ENCODE assay signal across 8 cellular contexts in the genomic region with DNA sequence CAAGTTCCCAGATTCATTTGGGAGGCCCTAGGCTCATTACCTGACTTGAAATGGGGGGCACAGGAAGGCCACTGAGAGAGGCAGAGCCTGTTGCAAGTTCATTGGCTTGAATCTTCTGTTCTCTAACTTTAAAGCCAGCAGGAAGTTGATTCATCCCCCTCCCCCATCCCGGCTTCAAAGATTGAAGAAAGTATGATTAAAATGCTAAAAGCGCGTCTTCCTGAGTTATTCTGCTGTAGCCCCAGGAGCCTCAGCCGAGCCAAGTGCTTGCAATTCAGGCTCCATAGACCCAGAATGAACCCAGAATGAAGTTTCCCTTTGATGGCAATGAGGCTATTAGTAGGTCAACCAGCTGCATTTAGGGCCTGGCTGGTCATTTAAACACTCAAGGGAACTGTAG. TPM values are rescaled to one million over a fixed set of nuclear protein-coding genes. Genes with fewer than 3 reads are reported as not detected.
DNase-seq lines count a peak whose midpoint lies in the region; ATAC-seq and TF ChIP-seq lines count a peak whose summit lies in the region.

No MANE protein-coding gene starts in this region.

- no peaks in the 10 kb centered on the region for H3K36me3 ChIP-seq in HUES6 (ENCODE audit: control insufficient read depth, insufficient read depth, low read length)

- H3K4me1 Mint-ChIP-seq in activated CD8-positive, alpha-beta memory T cell treated with anti-CD3 and anti-CD28 coated beads, Interleukin-2, amount 10 ng/mL, durations not matched to agents 7 days and 5 days = peaks cover 24% of the 10 kb centered on the region
- peaks cover 1% of the 10 kb centered on the region for H3K4me1 Mint-ChIP-seq in progenitor cell of endocrine pancreas (ENCODE audit: low read depth)

- H3K4me1 ChIP-seq in HUES6 (ENCODE audit: control insufficient read depth, insufficient read depth, low read length) (peaks cover 31% of the 10 kb centered on the region), foreskin keratinocyte (peaks cover 24% of the 10 kb centered on the region)

- DNase-seq in activated CD8-positive, alpha-beta memory T cell treated with anti-CD3 and anti-CD28 coated beads, Interleukin-2, amount 10 ng/mL, durations not matched to agents 7 days and 5 days = peak; percentile 59
- DNase-seq in foreskin keratinocyte = peak in 1 of 2 donors; percentile 34
- DNase-seq in stimulated activated CD8-positive, alpha-beta memory T cell treated with anti-CD3 and anti-CD28 coated beads, Interleukin-15, amount 100 ng/mL, for 1 hour (ENCODE audit: low read depth) = peak; percentile 8
- no peak for DNase-seq in progenitor cell of endocrine pancreas (ENCODE audit: low spot score, unreplicated experiment)
- DNase-seq in DMS 273 treated with DMSO at 0.1 percent for 48 hours (lab: John Stamatoyannopoulos, UW) = no peak
- no peak for DNase-seq in COLO829 (ENCODE audit: low spot score)
- no peak for DNase-seq in NCI-H524 treated with DMSO at 0.1 percent for 48 hours (lab: John Stamatoyannopoulos, UW)

- H3K4me3 Mint-ChIP-seq in activated CD8-positive, alpha-beta memory T cell treated with anti-CD3 and anti-CD28 coated beads, Interleukin-2, amount 10 ng/mL, durations not matched to agents 7 days and 5 days = peak overlapping the region; percentile 32
- no peak overlapping the region for H3K4me3 Mint-ChIP-seq in progenitor cell of endocrine pancreas (ENCODE audit: low read depth)

- no peaks in the 10 kb centered on the region for H3K9me3 Mint-ChIP-seq in activated CD8-positive, alpha-beta memory T cell treated with anti-CD3 and anti-CD28 coated beads, Interleukin-2, amount 10 ng/mL, durations not matched to agents 7 days and 5 days (ENCODE audit: low read depth)
- peaks cover 8% of the 10 kb centered on the region for H3K9me3 Mint-ChIP-seq in progenitor cell of endocrine pancreas (ENCODE audit: low read depth)

- peaks cover 5% of the 10 kb centered on the region for H3K36me3 Mint-ChIP-seq in activated CD8-positive, alpha-beta memory T cell treated with anti-CD3 and anti-CD28 coated beads, Interleukin-2, amount 10 ng/mL, durations not matched to agents 7 days and 5 days
- no peaks in the 10 kb centered on the region for H3K36me3 Mint-ChIP-seq in progenitor cell of endocrine pancreas (ENCODE audit: insufficient read depth)

- peak; percentile 38 for ATAC-seq in activated CD8-positive, alpha-beta memory T cell treated with anti-CD3 and anti-CD28 coated beads, Interleukin-2, amount 10 ng/mL, durations not matched to agents 7 days and 5 days
- no peak for ATAC-seq in foreskin keratinocyte

- H3K27ac ChIP-seq in HUES6 (ENCODE audit: low read depth, low read length) (peak overlapping the region; percentile 43; the same call in 1 of the 2 replicates), foreskin keratinocyte (peak overlapping the region; percentile 43)

- H3K4me3 ChIP-seq in HUES6 (ENCODE audit: low read depth, low read length) = peak overlapping the region; percentile 35

- H3K27me3 Mint-ChIP-seq in activated CD8-positive, alpha-beta memory T cell treated with anti-CD3 and anti-CD28 coated beads, Interleukin-2, amount 10 ng/mL, durations not matched to agents 7 days and 5 days = no peaks in the 10 kb centered on the region
- no peaks in the 10 kb centered on the region for H3K27me3 Mint-ChIP-seq in progenitor cell of endocrine pancreas

- H3K27me3 ChIP-seq in HUES6 (ENCODE audit: control insufficient read depth, insufficient read depth, low read length) (no peaks in the 10 kb centered on the region), foreskin keratinocyte (no peaks in the 10 kb centered on the region)

- peak overlapping the region; percentile 53 for H3K9ac ChIP-seq in HUES6 (ENCODE audit: low read length)

- CTCF ChIA-PET in activated CD8-positive, alpha-beta memory T cell treated with anti-CD3 and anti-CD28 coated beads, Interleukin-2, amount 10 ng/mL, durations not matched to agents 7 days and 5 days (lab: Charles Lee) = interaction anchor here (1.6 to 2.7 kb wide), 2 partner anchors 16 to 40 kb away, joined by 6 read pairs; no protein-coding TSS in a partner anchor

- H3K27ac Mint-ChIP-seq in activated CD8-positive, alpha-beta memory T cell treated with anti-CD3 and anti-CD28 coated beads, Interleukin-2, amount 10 ng/mL, durations not matched to agents 7 days and 5 days = peak overlapping the region; percentile 85
- no peak overlapping the region for H3K27ac Mint-ChIP-seq in progenitor cell of endocrine pancreas

- TF ChIP-seq CTCF in foreskin keratinocyte (conservative IDR thresholded peaks at IDR 0.05) = no peak
- no peak for TF ChIP-seq CTCF in progenitor cell of endocrine pancreas (IDR thresholded peaks at IDR 0.05; ENCODE audit: unreplicated experiment)

- no peaks in the 10 kb centered on the region for H3K9me3 ChIP-seq in HUES6 (ENCODE audit: control insufficient read depth, insufficient read depth, low read depth, low read length)

RNA-seq across cellular contexts. Expression of gene CHST7, which starts 14.7 kb away (rescaled TPM):
- total RNA-seq in activated CD8-positive, alpha-beta memory T cell treated with anti-CD3 and anti-CD28 coated beads, Interleukin-2, amount 10 ng/mL, durations not matched to agents 7 days and 5 days = 1 to 10 TPM; 4.6 to 5.9 TPM
- total RNA-seq in foreskin keratinocyte (1.6 and 1.8 TPM in 2 replicates), progenitor cell of endocrine pancreas (0.80 and 1.1 TPM in 2 replicates)
- 1.4 and 1.7 TPM in 2 replicates for polyA plus RNA-seq in foreskin keratinocyte

RNA-seq across cellular contexts. Expression of gene ZNF674, which starts 43.0 kb away (rescaled TPM):
- 1 to 10 TPM; 2.8 to 6.5 TPM for total RNA-seq in activated CD8-positive, alpha-beta memory T cell treated with anti-CD3 and anti-CD28 coated beads, Interleukin-2, amount 10 ng/mL, durations not matched to agents 7 days and 5 days
- total RNA-seq in foreskin keratinocyte (3.1 and 3.4 TPM in 2 replicates), progenitor cell of endocrine pancreas (6.2 and 7.0 TPM in 2 replicates)
- polyA plus RNA-seq in foreskin keratinocyte = 0.68 and 0.71 TPM in 2 replicates

Comparison
In these comparisons a context has a peak if more than half of its experiments do, and no peak if none do; other contexts are left out.
1. DNase-seq: peak in activated CD8-positive, alpha-beta memory T cell treated with anti-CD3 and anti-CD28 coated beads, Interleukin-2, amount 10 ng/mL, durations not matched to agents 7 days and 5 days (single experiment) and stimulated activated CD8-positive, alpha-beta memory T cell treated with anti-CD3 and anti-CD28 coated beads, Interleukin-15, amount 100 ng/mL, for 1 hour (single experiment); none in progenitor cell of endocrine pancreas (single experiment), DMS 273 treated with DMSO at 0.1 percent for 48 hours (single experiment), COLO829 (single experiment) and NCI-H524 treated with DMSO at 0.1 percent for 48 hours (single experiment).